8 cellular contexts compared by ENCODE assay signal in genomic region chr2:26785431-26786206, GRCh38.
DNase-seq lines count a peak whose midpoint lies in the region; ATAC-seq and TF ChIP-seq lines count a peak whose summit lies in the region.

Gene CENPA, plus strand, starts transcription at chr2:26786056. Its CDS starts 141 bp downstream, at chr2:26786197.

- peaks cover 6% of the 10 kb centered on the region for H3K4me1 Mint-ChIP-seq in central memory CD8-positive, alpha-beta T cell

- H3K27me3 Mint-ChIP-seq in central memory CD8-positive, alpha-beta T cell: no peaks in the 10 kb centered on the region

- peaks cover 5% of the 10 kb centered on the region for H3K36me3 Mint-ChIP-seq in central memory CD8-positive, alpha-beta T cell (ENCODE audit: insufficient read depth)

- H3K4me3 Mint-ChIP-seq in central memory CD8-positive, alpha-beta T cell: peak within 1 kb of the TSS; percentile 78

- no peak for TF ChIP-seq CTCF in AG09309 (IDR thresholded peaks at IDR 0.05; ENCODE audit: control insufficient read depth, insufficient read depth, low read depth, low read length, missing control alignments)

- H3K27ac Mint-ChIP-seq in central memory CD8-positive, alpha-beta T cell (ENCODE audit: low read depth): peak within 1 kb of the TSS; percentile 47

- H3K9me3 Mint-ChIP-seq in central memory CD8-positive, alpha-beta T cell: no peaks in the 10 kb centered on the region

- H3K4me3 ChIP-seq in AG09309 (ENCODE audit: control insufficient read depth, low read depth, low read length): peak within 1 kb of the TSS; percentile 81

- DNase-seq in AG09309 (ENCODE audit: low read depth) (peak; percentile 99), NCI-H345 treated with DMSO at 0.1 percent for 48 hours (lab: John Stamatoyannopoulos, UW; ENCODE audit: unreplicated experiment) (peak; percentile 99), iris pigment epithelial cell (ENCODE audit: low read depth) (peak; percentile 100)
- DNase-seq in activated CD4-positive, CD25-positive, alpha-beta regulatory T cell (lab: John Stamatoyannopoulos, UW): peak; percentile 87 to 90 (median 88)
- peak; percentile 88 to 95 for DNase-seq in central memory CD8-positive, alpha-beta T cell (ENCODE audit: low spot score in 2 of 2)
- peak; percentile 89 to 94 for DNase-seq in stimulated activated CD4-positive, alpha-beta T cell treated with anti-CD3 and anti-CD28 coated beads, Interleukin-12 subunit alpha, Interleukin-12 subunit beta, amount 100 ng/mL, for 24 hours (ENCODE audit: low read depth in 2 of 2)

- ATAC-seq in GM19023 (IDR thresholded peaks at IDR 0.05; ENCODE audit: unreplicated experiment): peak; percentile 99
- peak; percentile 99 for ATAC-seq in HG03280 (IDR thresholded peaks at IDR 0.05; ENCODE audit: unreplicated experiment)
- peak; percentile 100 for ATAC-seq in central memory CD8-positive, alpha-beta T cell (replicated peaks; ENCODE audit: extremely low read depth, poor library complexity, severe bottlenecking)

Comparison
In these comparisons a context has a peak if more than half of its experiments do, and no peak if none do; other contexts are left out.
1. Peak in every context shown above with its lines: DNase-seq, ATAC-seq and H3K4me3 ChIP-seq.